ENCODE assay signal across 10 cellular contexts in the genomic region with DNA sequence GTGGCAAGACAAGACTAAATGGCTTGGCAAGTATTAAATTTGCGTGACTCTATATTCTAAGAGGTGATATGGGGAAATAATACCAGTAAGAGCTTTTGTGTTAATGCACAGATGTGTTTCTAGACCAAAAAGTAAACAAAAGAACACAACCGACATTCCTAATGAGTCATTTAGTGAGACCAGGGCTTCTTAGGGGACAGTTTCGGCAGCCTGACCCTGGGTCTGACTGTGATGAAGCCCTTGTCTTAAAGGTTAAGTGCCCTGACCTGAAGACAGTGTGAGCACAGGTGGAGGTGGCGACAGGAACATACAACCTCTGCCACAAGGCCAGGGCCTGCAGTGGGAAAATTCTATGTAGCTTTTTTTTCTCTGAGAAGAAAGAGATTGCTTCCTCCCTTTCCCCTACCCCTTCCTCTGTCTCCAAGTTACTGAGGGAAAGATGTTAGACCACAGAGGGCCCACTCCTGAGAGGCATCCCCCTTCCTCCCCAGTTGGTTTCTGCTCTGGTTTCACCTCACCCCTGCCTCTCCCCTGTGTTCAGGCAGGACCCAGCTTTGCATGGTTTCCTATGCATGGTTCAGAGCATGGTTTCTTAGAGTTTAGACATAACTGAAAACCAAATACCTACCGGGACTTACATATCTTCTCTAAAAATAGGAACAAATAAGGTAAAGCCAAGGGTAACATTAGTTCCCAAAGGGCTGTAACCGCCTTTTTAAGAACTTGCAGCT. TPM values are rescaled to one million over a fixed set of nuclear protein-coding genes. Genes with fewer than 3 reads are reported as not detected.
DNase-seq lines count a peak whose midpoint lies in the region; ATAC-seq and TF ChIP-seq lines count a peak whose summit lies in the region.
"Had no signal": no experiment of that assay in that cellular context is flagged by ENCODE, and none has a peak within 500 bp of the region (broad histone marks: within the 10 kb centered on the region; RNA-seq: fewer than 3 reads in every experiment).

No MANE protein-coding gene starts in this region.

- no peak overlapping the region for H2BK5ac ChIP-seq in mesendoderm (ENCODE audit: low read length)

- no peak overlapping the region for H2AK5ac ChIP-seq in mesendoderm (ENCODE audit: low read length)

- peak; percentile 64 for ATAC-seq in GM18511 (IDR thresholded peaks at IDR 0.05; ENCODE audit: unreplicated experiment)
- ATAC-seq: gastrocnemius medialis had no signal

- no peak overlapping the region for H2BK15ac ChIP-seq in mesendoderm (replicated peaks; ENCODE audit: low read depth)

- H2AFZ ChIP-seq in neural progenitor cell (replicated peaks) = no peak overlapping the region
- H2AFZ ChIP-seq: GM23248 had no signal

- H4K5ac ChIP-seq in mesendoderm (ENCODE audit: low read length) = no peak overlapping the region

- no peak overlapping the region for H3K18ac ChIP-seq in mesendoderm (ENCODE audit: low read length)

- H3K9me3 Mint-ChIP-seq in neural progenitor cell = no peaks in the 10 kb centered on the region

- H3K4me1 Mint-ChIP-seq in neural progenitor cell = peaks cover 8% of the 10 kb centered on the region

- no peaks in the 10 kb centered on the region for H3F3A ChIP-seq in neural progenitor cell (ENCODE audit: low read depth)

- no peaks in the 10 kb centered on the region for H3K36me3 Mint-ChIP-seq in neural progenitor cell

- H4K8ac ChIP-seq in mesendoderm (ENCODE audit: low read depth, low read length) = no peak overlapping the region

- WGBS in mesendoderm (ENCODE audit: extremely low coverage, insufficient coverage, low lambda C conversion rate) = no CpG with 5 or more reads among the region's 6 CpGs

- peak; percentile 60 for DNase-seq in HCEC 1CT
- DNase-seq in RWPE1 (ENCODE audit: low spot score) = peak; percentile 13
- no peak for DNase-seq in neural progenitor cell (ENCODE audit: low spot score)
- DNase-seq in head of caudate nucleus = no peak
- DNase-seq in NCI-H2196 (lab: John Stamatoyannopoulos, UW; ENCODE audit: unreplicated experiment) = no peak
- DNase-seq in mesendoderm = no peak
- DNase-seq: brain microvascular endothelial cell, gastrocnemius medialis, GM23248 had no signal

- peaks cover 3% of the 10 kb centered on the region for H3K4me1 ChIP-seq in neural progenitor cell
- peaks cover 2% of the 10 kb centered on the region for H3K4me1 ChIP-seq in mesendoderm (ENCODE audit: control insufficient read depth, low read depth, low read length)
- H3K4me1 ChIP-seq: gastrocnemius medialis had no signal

- H3K9ac ChIP-seq in neural progenitor cell (no peak overlapping the region), mesendoderm (ENCODE audit: low read length) (no peak overlapping the region)
- H3K9ac ChIP-seq: GM23248 had no signal

- H4K20me1 ChIP-seq in neural progenitor cell (ENCODE audit: low read depth) = no peaks in the 10 kb centered on the region

- H3K4me2 ChIP-seq in neural progenitor cell (no peak overlapping the region), mesendoderm (ENCODE audit: low read length) (no peak overlapping the region)

- H3K4me3 ChIP-seq in neural progenitor cell (no peak overlapping the region), mesendoderm (ENCODE audit: low read length) (no peak overlapping the region)
- H3K4me3 ChIP-seq: gastrocnemius medialis, GM23248 had no signal

- CTCF ChIA-PET in RWPE1 (lab: Yijun Ruan, JAX) = no interaction called here

- H3K4me3 Mint-ChIP-seq in neural progenitor cell = no peak overlapping the region

- H3K27me3 ChIP-seq in neural progenitor cell = no peaks in the 10 kb centered on the region
- H3K27me3 ChIP-seq in mesendoderm (ENCODE audit: insufficient read depth, low read length, poor library complexity) = no peaks in the 10 kb centered on the region
- H3K27me3 ChIP-seq: brain microvascular endothelial cell, gastrocnemius medialis had no signal

- no peak overlapping the region for H3K23ac ChIP-seq in mesendoderm (ENCODE audit: low read length)

- intact Hi-C loops in head of caudate nucleus (cut with DNase I) = no loop called here

- no peaks in the 10 kb centered on the region for H3K36me3 ChIP-seq in neural progenitor cell
- H3K36me3 ChIP-seq in mesendoderm (ENCODE audit: control insufficient read depth, insufficient read depth, low read length) = no peaks in the 10 kb centered on the region
- H3K36me3 ChIP-seq: brain microvascular endothelial cell, gastrocnemius medialis had no signal

- no peak overlapping the region for H2BK120ac ChIP-seq in mesendoderm (ENCODE audit: low read depth, low read length)

- no peak for TF ChIP-seq CTCF in RWPE1 (conservative IDR thresholded peaks at IDR 0.05; ENCODE audit: low read depth)
- no peak for TF ChIP-seq CTCF in neural progenitor cell (IDR thresholded peaks at IDR 0.05)

- no peak overlapping the region for H3K4ac ChIP-seq in mesendoderm (ENCODE audit: low read depth, low read length)

- peak overlapping the region; percentile 69 for H3K27ac Mint-ChIP-seq in neural progenitor cell

- POLR2A ChIA-PET in RWPE1 (lab: Yijun Ruan, JAX; ENCODE audit: low non-redundant PET) = no interaction called here

- no peak overlapping the region for H3K27ac ChIP-seq in RWPE1
- H3K27ac ChIP-seq in neural progenitor cell = no peak overlapping the region
- H3K27ac ChIP-seq in mesendoderm (ENCODE audit: low read depth, low read length) = no peak overlapping the region
- H3K27ac ChIP-seq: brain microvascular endothelial cell, gastrocnemius medialis, GM23248 had no signal

- H3K79me2 ChIP-seq in neural progenitor cell (ENCODE audit: low read depth) (no peaks in the 10 kb centered on the region), mesendoderm (ENCODE audit: control insufficient read depth, insufficient read depth, low read length) (no peaks in the 10 kb centered on the region)

- H3K27me3 Mint-ChIP-seq in neural progenitor cell (ENCODE audit: insufficient read depth, low read depth) = peaks cover 9% of the 10 kb centered on the region

- H3K56ac ChIP-seq in mesendoderm (ENCODE audit: low read length) = no peak overlapping the region

- no peaks in the 10 kb centered on the region for H3K79me1 ChIP-seq in mesendoderm (ENCODE audit: low read length)

- no peaks in the 10 kb centered on the region for H3K9me3 ChIP-seq in neural progenitor cell (ENCODE audit: low read depth)
- H3K9me3 ChIP-seq: gastrocnemius medialis had no signal

RNA-seq across cellular contexts. Expression of a gene that starts 24.9 kb away (rescaled TPM):
- 11.4 and 11.8 TPM in 2 replicates for total RNA-seq in neural progenitor cell (ENCODE audit: low replicate concordance)
- polyA plus RNA-seq in mesendoderm (2013, experiment 1 of 2) = 62.8 TPM
- 61.0 TPM for polyA plus RNA-seq in mesendoderm (2013, experiment 2 of 2)

Comparison
In these comparisons a context has a peak if more than half of its experiments do, and no peak if none do; other contexts are left out.
1. DNase-seq: peak in HCEC 1CT (single experiment) and RWPE1 (single experiment); none in neural progenitor cell (single experiment), head of caudate nucleus (0 of 42), NCI-H2196 (single experiment) and mesendoderm (single experiment).